In the genomic region with DNA sequence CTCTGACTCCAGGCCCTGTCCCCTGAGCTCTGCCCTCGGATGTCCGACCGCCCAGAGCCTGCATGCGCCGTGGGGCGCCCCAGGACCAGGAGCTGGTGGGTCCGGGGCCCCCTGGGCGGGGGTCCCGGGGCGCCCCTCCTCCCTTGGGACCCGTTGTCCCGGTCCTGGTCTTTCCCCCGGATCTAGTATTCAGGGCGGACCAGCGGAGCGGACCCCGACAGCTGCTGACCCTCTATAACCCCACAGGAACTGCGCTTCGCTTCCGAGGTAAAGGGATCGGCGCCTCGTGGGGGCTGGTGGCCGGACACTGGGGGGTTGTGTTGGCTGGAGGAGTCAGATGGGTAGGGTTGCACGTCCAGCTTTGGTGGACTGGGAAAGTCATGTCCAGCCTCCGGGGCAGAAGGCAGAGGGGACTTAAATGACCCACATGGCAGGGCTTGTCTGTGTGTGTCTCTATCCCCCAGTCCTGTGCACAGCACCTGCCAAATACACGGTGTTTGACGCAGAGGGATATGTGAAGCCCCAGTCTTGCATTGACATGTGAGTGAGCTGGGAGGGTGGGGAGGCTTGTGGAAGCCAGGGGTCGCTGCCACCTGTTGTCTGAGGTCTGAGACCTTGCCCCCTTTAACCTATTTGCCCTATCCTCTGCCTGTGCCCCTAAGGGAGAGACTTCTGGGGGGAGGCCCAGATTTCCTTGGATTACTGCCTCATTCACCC, we compare ENCODE assay signal across 8 cellular contexts. TPM values are rescaled to one million over a fixed set of nuclear protein-coding genes. Genes with fewer than 3 reads are reported as not detected.
DNase-seq lines count a peak whose midpoint lies in the region; ATAC-seq and TF ChIP-seq lines count a peak whose summit lies in the region.

No MANE protein-coding gene starts in this region.

- peak overlapping the region; percentile 78 for H3K27ac ChIP-seq in Panc1 (ENCODE audit: low read length)
- peak overlapping the region; percentile 80 for H3K27ac ChIP-seq in effector memory CD4-positive, alpha-beta T cell (ENCODE audit: insufficient read depth, low read length, poor library complexity, severe bottlenecking)

- no peaks in the 10 kb centered on the region for H3K27me3 Mint-ChIP-seq in activated CD8-positive, alpha-beta memory T cell treated with anti-CD3 and anti-CD28 coated beads, Interleukin-2, amount 10 ng/mL, durations not matched to agents 7 days and 5 days
- no peaks in the 10 kb centered on the region for H3K27me3 Mint-ChIP-seq in naive B cell

- CTCF ChIA-PET in activated CD8-positive, alpha-beta memory T cell treated with anti-CD3 and anti-CD28 coated beads, Interleukin-2, amount 10 ng/mL, durations not matched to agents 7 days and 5 days (lab: Charles Lee) = interaction anchor here (0.6 to 5.3 kb wide), 24 partner anchors 8 to 204 kb away, joined by 3 to 49 read pairs (median 4); a partner anchor contains a TSS
- CTCF ChIA-PET in Panc1 (lab: Charles Lee) = interaction anchor here (0.5 to 1.5 kb wide), 9 partner anchors 13 to 79 kb away, joined by 3 to 8 read pairs (median 6); no protein-coding TSS in a partner anchor

- in situ Hi-C loops in Panc1 (cut with HindIII; ENCODE audit: low pct_unique_long_range_greater_than_20kb, low sequenced_read_pairs) = no loop called here

- TF ChIP-seq CTCF in Panc1 (IDR thresholded peaks at IDR 0.05) = no peak

- H3K9me3 Mint-ChIP-seq in activated CD8-positive, alpha-beta memory T cell treated with anti-CD3 and anti-CD28 coated beads, Interleukin-2, amount 10 ng/mL, durations not matched to agents 7 days and 5 days (ENCODE audit: low read depth) = no peaks in the 10 kb centered on the region
- H3K9me3 Mint-ChIP-seq in naive B cell = no peaks in the 10 kb centered on the region

- peaks cover 5% of the 10 kb centered on the region for H3K4me1 ChIP-seq in Panc1 (ENCODE audit: control insufficient read depth, insufficient read depth, low read length)
- peaks cover 19% of the 10 kb centered on the region for H3K4me1 ChIP-seq in effector memory CD4-positive, alpha-beta T cell (ENCODE audit: control insufficient read depth, insufficient read depth, low read length, poor library complexity, severe bottlenecking)

- BruUV-seq in Panc1 (replicated peaks; lab: Mats Ljungman, UMichigan) = TSS peak; percentile 92

- H3K36me3 ChIP-seq in Panc1 (ENCODE audit: control insufficient read depth, insufficient read depth, low read length) = no peaks in the 10 kb centered on the region
- no peaks in the 10 kb centered on the region for H3K36me3 ChIP-seq in effector memory CD4-positive, alpha-beta T cell (ENCODE audit: control insufficient read depth, insufficient read depth, low read length)

- intact Hi-C loops in Panc1 (cut with micrococcal nuclease; ENCODE audit: unreplicated experiment) = no loop called here

- peak; percentile 54 for DNase-seq in activated CD8-positive, alpha-beta memory T cell treated with anti-CD3 and anti-CD28 coated beads, Interleukin-2, amount 10 ng/mL, durations not matched to agents 7 days and 5 days
- DNase-seq in activated CD8-positive, alpha-beta memory T cell treated with anti-CD3 and anti-CD28 coated beads, Interleukin-2, amount 50 U/mL, for 4 hours = no peak
- DNase-seq in Panc1 (ENCODE audit: low read depth, low spot score) = no peak
- no peak for DNase-seq in effector memory CD4-positive, alpha-beta T cell
- DNase-seq in naive B cell = peak; percentile 17
- no peak for DNase-seq in putamen (ENCODE audit: low spot score)
- no peak for DNase-seq in stimulated activated CD4-positive, alpha-beta T cell treated with anti-CD3 and anti-CD28 coated beads, Interleukin-15, amount 100 ng/mL, for 24 hours

- H3K4me3 Mint-ChIP-seq in activated CD8-positive, alpha-beta memory T cell treated with anti-CD3 and anti-CD28 coated beads, Interleukin-2, amount 10 ng/mL, durations not matched to agents 7 days and 5 days = peak overlapping the region; percentile 87
- H3K4me3 Mint-ChIP-seq in naive B cell = peak overlapping the region; percentile 81 to 100 (median 98)

- H3K4me3 ChIP-seq in Panc1 (ENCODE audit: low read depth in 2 of 2, low read length in 2 of 2) = peak overlapping the region; percentile 80 to 82
- H3K4me3 ChIP-seq in effector memory CD4-positive, alpha-beta T cell (ENCODE audit: insufficient read depth, low read depth, low read length, poor library complexity, severe bottlenecking) = peak overlapping the region; percentile 51

- peaks cover 2% of the 10 kb centered on the region for H3K36me3 Mint-ChIP-seq in activated CD8-positive, alpha-beta memory T cell treated with anti-CD3 and anti-CD28 coated beads, Interleukin-2, amount 10 ng/mL, durations not matched to agents 7 days and 5 days
- no peaks in the 10 kb centered on the region for H3K36me3 Mint-ChIP-seq in naive B cell

- H3K27me3 ChIP-seq in Panc1 (ENCODE audit: control insufficient read depth, insufficient read depth, low read length) = no peaks in the 10 kb centered on the region
- H3K27me3 ChIP-seq in effector memory CD4-positive, alpha-beta T cell (replicated peaks; ENCODE audit: control insufficient read depth, insufficient read depth, low read length, poor library complexity, severe bottlenecking) = no peaks in the 10 kb centered on the region

- peak overlapping the region; percentile 57 for H3K27ac Mint-ChIP-seq in activated CD8-positive, alpha-beta memory T cell treated with anti-CD3 and anti-CD28 coated beads, Interleukin-2, amount 10 ng/mL, durations not matched to agents 7 days and 5 days
- H3K27ac Mint-ChIP-seq in naive B cell = peak overlapping the region in 5 of 6 donors; percentile 62 to 96 (median 83)

- peaks cover 22% of the 10 kb centered on the region for H3K4me1 Mint-ChIP-seq in activated CD8-positive, alpha-beta memory T cell treated with anti-CD3 and anti-CD28 coated beads, Interleukin-2, amount 10 ng/mL, durations not matched to agents 7 days and 5 days
- peaks cover 14 to 27% (median 21%) of the 10 kb centered on the region in 3 donors for H3K4me1 Mint-ChIP-seq in naive B cell

- peak; percentile 4 for ATAC-seq in activated CD8-positive, alpha-beta memory T cell treated with anti-CD3 and anti-CD28 coated beads, Interleukin-2, amount 10 ng/mL, durations not matched to agents 7 days and 5 days
- ATAC-seq in Panc1 = peak; percentile 8; the same call in 1 of the 2 replicates
- ATAC-seq in naive B cell (ENCODE audit: low read depth in 2 of 2) = no peak
- no peak for ATAC-seq in GM19467 (IDR thresholded peaks at IDR 0.05; ENCODE audit: unreplicated experiment)

- POLR2A ChIA-PET in Panc1 (lab: Charles Lee) = interaction anchor here (0.5 to 0.8 kb wide), 4 partner anchors 15 to 1132 kb away, joined by 3 to 6 read pairs (median 4); no protein-coding TSS in a partner anchor

- H3K9me3 ChIP-seq in Panc1 (ENCODE audit: control insufficient read depth, insufficient read depth, low read depth, low read length) = no peaks in the 10 kb centered on the region
- no peaks in the 10 kb centered on the region for H3K9me3 ChIP-seq in effector memory CD4-positive, alpha-beta T cell (ENCODE audit: control insufficient read depth, low read length)

RNA-seq across cellular contexts. Expression of a gene that starts 0.5 kb away (rescaled TPM):
- total RNA-seq in activated CD8-positive, alpha-beta memory T cell treated with anti-CD3 and anti-CD28 coated beads, Interleukin-2, amount 10 ng/mL, durations not matched to agents 7 days and 5 days = 10 to 100 TPM; 22.2 to 28.8 TPM
- 25.0 TPM for total RNA-seq in Panc1 (2021; ENCODE audit: unreplicated experiment)
- polyA plus RNA-seq in Panc1 (2012; ENCODE audit: insufficient read length) = 39.7 TPM
- 10 to 100 TPM in 5 of 6 donors, 1 to 10 TPM in 1; 7.7 to 18.2 (median 13.1) TPM for polyA plus RNA-seq in naive B cell (ENCODE audit: low read depth in 6 of 6)

RNA-seq across cellular contexts. Expression of a gene that starts 10.7 kb away (rescaled TPM):
- 10 to 100 TPM in 1 of 2 experiments, 1 to 10 TPM in 1; 9.2 to 11.6 TPM for total RNA-seq in activated CD8-positive, alpha-beta memory T cell treated with anti-CD3 and anti-CD28 coated beads, Interleukin-2, amount 10 ng/mL, durations not matched to agents 7 days and 5 days
- total RNA-seq in Panc1 (2021; ENCODE audit: unreplicated experiment) = 13.8 TPM
- polyA plus RNA-seq in Panc1 (2012; ENCODE audit: insufficient read length) = 28.9 TPM
- polyA plus RNA-seq in naive B cell (ENCODE audit: low read depth in 6 of 6) = 1 to 10 TPM in 1 of 6 donors, under 1 TPM in 4, not detected in 1; 0.23 to 1.1 (median 0.86) TPM

RNA-seq across cellular contexts. Expression of a gene that starts 26.8 kb away (rescaled TPM):
- 1 to 10 TPM in 1 of 2 experiments, under 1 TPM in 1; 0.80 to 1.3 TPM for total RNA-seq in activated CD8-positive, alpha-beta memory T cell treated with anti-CD3 and anti-CD28 coated beads, Interleukin-2, amount 10 ng/mL, durations not matched to agents 7 days and 5 days
- 0.59 TPM for total RNA-seq in Panc1 (2021; ENCODE audit: unreplicated experiment)
- polyA plus RNA-seq in Panc1 (2012; ENCODE audit: insufficient read length) = 1.2 TPM
- 1 to 10 TPM in 2 of 6 donors, under 1 TPM in 3, not detected in 1; 0.13 to 1.7 (median 0.89) TPM for polyA plus RNA-seq in naive B cell (ENCODE audit: low read depth in 6 of 6)

RNA-seq across cellular contexts. Expression of a gene that starts 27.0 kb away (rescaled TPM):
- total RNA-seq in activated CD8-positive, alpha-beta memory T cell treated with anti-CD3 and anti-CD28 coated beads, Interleukin-2, amount 10 ng/mL, durations not matched to agents 7 days and 5 days = 100 to 1,000 TPM; 155 to 178 TPM
- 66.4 TPM for total RNA-seq in Panc1 (2021; ENCODE audit: unreplicated experiment)
- 51.5 TPM for polyA plus RNA-seq in Panc1 (2012; ENCODE audit: insufficient read length)
- polyA plus RNA-seq in naive B cell (ENCODE audit: low read depth in 6 of 6) = 100 to 1,000 TPM in 4 of 6 donors, 10 to 100 TPM in 2; 81.4 to 172 (median 106) TPM

RNA-seq across cellular contexts. Expression of a gene that starts 28.5 kb away (rescaled TPM):
- 10 to 100 TPM; 11.1 to 18.6 TPM for total RNA-seq in activated CD8-positive, alpha-beta memory T cell treated with anti-CD3 and anti-CD28 coated beads, Interleukin-2, amount 10 ng/mL, durations not matched to agents 7 days and 5 days
- total RNA-seq in Panc1 (2021; ENCODE audit: unreplicated experiment) = 9.1 TPM
- 10.8 TPM for polyA plus RNA-seq in Panc1 (2012; ENCODE audit: insufficient read length)
- 1 to 10 TPM in 1 of 6 donors, under 1 TPM in 3, not detected in 2; 0.58 to 1.3 (median 0.65) TPM for polyA plus RNA-seq in naive B cell (ENCODE audit: low read depth in 6 of 6)

Comparison
In these comparisons a context has a peak if more than half of its experiments do, and no peak if none do; other contexts are left out.
1. DNase-seq: peak in activated CD8-positive, alpha-beta memory T cell treated with anti-CD3 and anti-CD28 coated beads, Interleukin-2, amount 10 ng/mL, durations not matched to agents 7 days and 5 days (single experiment) and naive B cell (single experiment); none in activated CD8-positive, alpha-beta memory T cell treated with anti-CD3 and anti-CD28 coated beads, Interleukin-2, amount 50 U/mL, for 4 hours (single experiment), Panc1 (single experiment), effector memory CD4-positive, alpha-beta T cell (0 of 3), putamen (single experiment) and stimulated activated CD4-positive, alpha-beta T cell treated with anti-CD3 and anti-CD28 coated beads, Interleukin-15, amount 100 ng/mL, for 24 hours (single experiment).
2. ATAC-seq: peak in activated CD8-positive, alpha-beta memory T cell treated with anti-CD3 and anti-CD28 coated beads, Interleukin-2, amount 10 ng/mL, durations not matched to agents 7 days and 5 days (single experiment) and Panc1 (single experiment); none in naive B cell (0 of 2) and GM19467 (single experiment).